In the genomic region with DNA sequence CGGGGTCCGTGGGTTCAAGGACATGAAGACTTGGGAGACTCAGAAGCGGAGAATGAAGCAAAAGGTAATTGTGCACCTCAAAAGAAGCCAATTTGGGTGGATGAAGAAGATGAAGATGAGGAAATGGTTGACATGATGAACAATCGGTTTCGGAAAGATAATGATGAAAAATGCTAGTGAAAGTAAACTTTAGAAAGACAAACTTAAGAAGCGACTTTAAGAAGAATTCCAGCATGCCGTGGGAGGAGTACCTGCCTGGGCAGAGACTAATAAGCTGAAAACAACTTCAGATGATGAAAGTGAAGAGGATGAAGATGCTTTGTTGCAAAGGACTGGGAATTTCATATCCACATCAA, we compare ENCODE assay signal across 3 cellular contexts.
TF ChIP-seq lines count a peak whose summit lies in the region.

No MANE protein-coding gene starts in this region.

TF ChIP-seq in IMR-90, 13 proteins besides CTCF, POLR2A, EP300 and RAD21:
- TF ChIP-seq RCOR1 (IDR thresholded peaks at IDR 0.05; ENCODE audit: insufficient replicate concordance, low read length): no peak
- no peak for TF ChIP-seq BHLHE40 (IDR thresholded peaks at IDR 0.05; ENCODE audit: low read depth, low read length)
- no peak for TF ChIP-seq CEBPB (IDR thresholded peaks at IDR 0.05; ENCODE audit: low read depth, low read length)
- no peak for TF ChIP-seq MXI1 (IDR thresholded peaks at IDR 0.05; ENCODE audit: borderline replicate concordance, low read depth, low read length)
- TF ChIP-seq FOS (IDR thresholded peaks at IDR 0.05; ENCODE audit: low read depth, low read length): no peak
- TF ChIP-seq NFE2L2 (IDR thresholded peaks at IDR 0.05; ENCODE audit: low read depth, low read length): no peak
- TF ChIP-seq RFX5 (IDR thresholded peaks at IDR 0.05; ENCODE audit: low read depth, low read length): no peak

TF ChIP-seq in H1, 55 proteins besides CTCF, POLR2A, EP300 and RAD21:
- no peak for TF ChIP-seq HDAC2 (IDR thresholded peaks at IDR 0.05; ENCODE audit: borderline replicate concordance in 1 of 2, low read depth in 2 of 2, low read length in 2 of 2)
- TF ChIP-seq SUZ12 (IDR thresholded peaks at IDR 0.05; ENCODE audit: low read length): peak; percentile 62; the same call in 1 of the 2 replicates
- peak; percentile 60 for TF ChIP-seq EZH2 (IDR thresholded peaks at IDR 0.05; ENCODE audit: low read depth, low read length, severe bottlenecking)

TF ChIP-seq in neural cell, 6 proteins besides CTCF, POLR2A, EP300 and RAD21:
- TF ChIP-seq MXI1 (conservative IDR thresholded peaks at IDR 0.05; ENCODE audit: poor library complexity, severe bottlenecking): no peak
- TF ChIP-seq, protein P1, sequence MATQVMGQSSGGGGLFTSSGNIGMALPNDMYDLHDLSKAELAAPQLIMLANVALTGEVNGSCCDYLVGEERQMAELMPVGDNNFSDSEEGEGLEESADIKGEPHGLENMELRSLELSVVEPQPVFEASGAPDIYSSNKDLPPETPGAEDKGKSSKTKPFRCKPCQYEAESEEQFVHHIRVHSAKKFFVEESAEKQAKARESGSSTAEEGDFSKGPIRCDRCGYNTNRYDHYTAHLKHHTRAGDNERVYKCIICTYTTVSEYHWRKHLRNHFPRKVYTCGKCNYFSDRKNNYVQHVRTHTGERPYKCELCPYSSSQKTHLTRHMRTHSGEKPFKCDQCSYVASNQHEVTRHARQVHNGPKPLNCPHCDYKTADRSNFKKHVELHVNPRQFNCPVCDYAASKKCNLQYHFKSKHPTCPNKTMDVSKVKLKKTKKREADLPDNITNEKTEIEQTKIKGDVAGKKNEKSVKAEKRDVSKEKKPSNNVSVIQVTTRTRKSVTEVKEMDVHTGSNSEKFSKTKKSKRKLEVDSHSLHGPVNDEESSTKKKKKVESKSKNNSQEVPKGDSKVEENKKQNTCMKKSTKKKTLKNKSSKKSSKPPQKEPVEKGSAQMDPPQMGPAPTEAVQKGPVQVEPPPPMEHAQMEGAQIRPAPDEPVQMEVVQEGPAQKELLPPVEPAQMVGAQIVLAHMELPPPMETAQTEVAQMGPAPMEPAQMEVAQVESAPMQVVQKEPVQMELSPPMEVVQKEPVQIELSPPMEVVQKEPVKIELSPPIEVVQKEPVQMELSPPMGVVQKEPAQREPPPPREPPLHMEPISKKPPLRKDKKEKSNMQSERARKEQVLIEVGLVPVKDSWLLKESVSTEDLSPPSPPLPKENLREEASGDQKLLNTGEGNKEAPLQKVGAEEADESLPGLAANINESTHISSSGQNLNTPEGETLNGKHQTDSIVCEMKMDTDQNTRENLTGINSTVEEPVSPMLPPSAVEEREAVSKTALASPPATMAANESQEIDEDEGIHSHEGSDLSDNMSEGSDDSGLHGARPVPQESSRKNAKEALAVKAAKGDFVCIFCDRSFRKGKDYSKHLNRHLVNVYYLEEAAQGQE (IDR thresholded peaks at IDR 0.05; ENCODE audit: borderline replicate concordance): peak; percentile 0
- no peak for TF ChIP-seq TAF1 (IDR thresholded peaks at IDR 0.05; ENCODE audit: low read depth)
- no peak for TF ChIP-seq EZH2 (IDR thresholded peaks at IDR 0.05; ENCODE audit: borderline replicate concordance, insufficient read depth, low read length, poor library complexity, severe bottlenecking)
- TF ChIP-seq POLR2AphosphoS5 (IDR thresholded peaks at IDR 0.05): no peak
